ENCODE assay signal across 39 cellular contexts in genomic region chr1:12761781-12762180, GRCh38. TPM values are rescaled to one million over a fixed set of nuclear protein-coding genes. Genes with fewer than 3 reads are reported as not detected.
"Had no signal": no experiment of that assay in that cellular context is flagged by ENCODE, and none has a peak within 500 bp of the region (broad histone marks: within the 10 kb centered on the region; RNA-seq: fewer than 3 reads in every experiment).

No MANE protein-coding gene starts in this region.

- H3K27ac ChIP-seq: KMS-11 had no signal

- H3K9ac ChIP-seq: KMS-11 had no signal

- H3K36me3 ChIP-seq: MG63 had no signal

- DNase-seq: Karpas-422, Kasumi-1, MG63, MM.1S, MV-4-11, NCI-H1048, NCI-H1092, NCI-H1092 treated with DMSO at 0.1 percent for 48 hours, NCI-H1105, NCI-H1105 treated with DMSO at 0.1 percent for 48 hours, NCI-H1417, NCI-H1417 treated with DMSO at 0.1 percent for 48 hours, NCI-H1436, NCI-H1436 treated with DMSO at 0.1 percent for 48 hours, NCI-H146, NCI-H1694, NCI-H1694 treated with DMSO at 0.1 percent for 48 hours, NCI-H187, NCI-H187 treated with DMSO at 0.1 percent for 48 hours, NCI-H1930, NCI-H2029, NCI-H2029 treated with DMSO at 0.1 percent for 48 hours, NCI-H2081, NCI-H2081 treated with DMSO at 0.1 percent for 48 hours, NCI-H2107, NCI-H2171, NCI-H2171 treated with DMSO at 0.1 percent for 48 hours, NCI-H2227 treated with DMSO at 0.1 percent for 48 hours, NCI-H226, NCI-H345, NCI-H446, NCI-H446 treated with DMSO at 0.1 percent for 48 hours, NCI-H510A, NCI-H510A treated with DMSO at 0.1 percent for 48 hours had no signal

- H3K4me2 ChIP-seq: KMS-11 had no signal

- H3K4me3 ChIP-seq: MG63 had no signal

- H3K9me3 ChIP-seq: MG63 had no signal

RNA-seq across cellular contexts. Expression of gene PRAMEF12, which starts 11.8 kb away (rescaled TPM):
- total RNA-seq: LHCN-M2, M059J, MCF 10A, NCI-H460 had no signal

RNA-seq across cellular contexts. Expression of gene CFAP107, which starts 15.8 kb away (rescaled TPM):
- total RNA-seq: LHCN-M2, M059J, MCF 10A, NCI-H460 had no signal

RNA-seq across cellular contexts. Expression of gene PRAMEF1, which starts 29.4 kb away (rescaled TPM):
- total RNA-seq: LHCN-M2, M059J, MCF 10A, NCI-H460 had no signal

RNA-seq across cellular contexts. Expression of gene AADACL3, which starts 45.9 kb away (rescaled TPM):
- total RNA-seq: LHCN-M2, M059J, MCF 10A had no signal
